In genomic region chr15:78457101-78457500, GRCh38 we compare ENCODE assay signal across 8 cellular contexts. TPM values are rescaled to one million over a fixed set of nuclear protein-coding genes. Genes with fewer than 3 reads are reported as not detected.
DNase-seq lines count a peak whose midpoint lies in the region; ATAC-seq and TF ChIP-seq lines count a peak whose summit lies in the region.

No MANE protein-coding gene starts in this region.

- peaks cover 61% of the 10 kb centered on the region for H3K4me1 ChIP-seq in psoas muscle

- 0 to 6% (median 1%) methylated on average over 1 of the region's 1 CpG for WGBS in psoas muscle, 3 donors

- H3K27ac ChIP-seq in psoas muscle = peak overlapping the region; percentile 70

- TF ChIP-seq CTCF in psoas muscle (IDR thresholded peaks at IDR 0.05) = no peak

- no peaks in the 10 kb centered on the region for H3K27me3 ChIP-seq in psoas muscle (ENCODE audit: insufficient read depth in 3 of 3, low read length in 2 of 3)

- peak; percentile 78 for DNase-seq in EL
- peak; percentile 54 for DNase-seq in NCI-H69 (lab: John Stamatoyannopoulos, UW)
- peak; percentile 80 for DNase-seq in epidermal melanocyte (ENCODE audit: insufficient read length, low spot score)
- DNase-seq in psoas muscle = no peak
- DNase-seq in activated effector memory CD4-positive, alpha-beta T cell treated with anti-CD3 and anti-CD28 coated beads, Interleukin-2, amount 50 U/mL, for 16 hours = no peak

- ATAC-seq in psoas muscle (peak in 1 of 4 donors; percentile 22), HG02884 (IDR thresholded peaks at IDR 0.05; ENCODE audit: unreplicated experiment) (no peak), GM19328 (IDR thresholded peaks at IDR 0.05; ENCODE audit: unreplicated experiment) (no peak), GM21576 (IDR thresholded peaks at IDR 0.05; ENCODE audit: unreplicated experiment) (no peak)

- H3K4me3 ChIP-seq in psoas muscle = no peak overlapping the region

- intact Hi-C loops in psoas muscle (cut with DNase I) = no loop called here

- no peaks in the 10 kb centered on the region for H3K9me3 ChIP-seq in psoas muscle

- H3K36me3 ChIP-seq in psoas muscle (ENCODE audit: insufficient read depth in 1 of 2, low read depth in 1 of 2) = no peaks in the 10 kb centered on the region

RNA-seq across cellular contexts. Expression of gene IREB2, which starts 19.1 kb away (rescaled TPM):
- total RNA-seq in psoas muscle = 10 to 100 TPM; 29.2 to 46.5 (median 42.9) TPM
- 10 to 100 TPM; 11.0 to 24.6 (median 11.3) TPM for polyA plus RNA-seq in psoas muscle

RNA-seq across cellular contexts. Expression of gene HYKK, which starts 50.3 kb away (rescaled TPM):
- total RNA-seq in psoas muscle = 10 to 100 TPM in 1 of 4 donors, 1 to 10 TPM in 3; 3.1 to 10.9 (median 6.0) TPM
- polyA plus RNA-seq in psoas muscle = 1 to 10 TPM; 1.1 to 3.4 (median 2.9) TPM

Comparison
In these comparisons a context has a peak if more than half of its experiments do, and no peak if none do; other contexts are left out.
1. DNase-seq: peak in EL (single experiment), NCI-H69 (single experiment) and epidermal melanocyte (single experiment); none in psoas muscle (0 of 2) and activated effector memory CD4-positive, alpha-beta T cell treated with anti-CD3 and anti-CD28 coated beads, Interleukin-2, amount 50 U/mL, for 16 hours (single experiment).